In genomic region chr11:1772270-1773130, GRCh38 we compare ENCODE assay signal across 8 cellular contexts. TPM values are rescaled to one million over a fixed set of nuclear protein-coding genes. Genes with fewer than 3 reads are reported as not detected.
DNase-seq lines count a peak whose midpoint lies in the region; ATAC-seq and TF ChIP-seq lines count a peak whose summit lies in the region.

No MANE protein-coding gene starts in this region.

- no peak overlapping the region for H3K27ac ChIP-seq in psoas muscle

- WGBS in psoas muscle, 3 donors, result 35 to 40% (median 35%) methylated on average over 11 to 14 of the region's 15 CpGs

- H3K4me1 ChIP-seq in psoas muscle, result no peaks in the 10 kb centered on the region

- DNase-seq in GDM1 (lab: John Stamatoyannopoulos, UW) (peak; percentile 84), NOMO-1 treated with DMSO at 0.1 percent for 48 hours (lab: John Stamatoyannopoulos, UW; ENCODE audit: unreplicated experiment) (peak; percentile 88), fibroblast of peridontal ligament (ENCODE audit: extremely low read depth) (peak; percentile 87), psoas muscle (peak; percentile 69 to 73), medulla oblongata (ENCODE audit: extremely low spot score) (no peak), NCI-H2107 (lab: John Stamatoyannopoulos, UW) (no peak)
- peak; percentile 77 for DNase-seq in activated T-cell treated with anti-CD3 and anti-CD28 coated beads, Interleukin-2, amount 50 U/mL, for 24 hours

- H3K27ac Mint-ChIP-seq in activated T-cell treated with anti-CD3 and anti-CD28 coated beads, Interleukin-2, amount 50 U/mL, for 24 hours, result peak overlapping the region; percentile 77

- no peaks in the 10 kb centered on the region for H3K9me3 ChIP-seq in psoas muscle

- peaks cover 26% of the 10 kb centered on the region for H3K4me1 Mint-ChIP-seq in activated T-cell treated with anti-CD3 and anti-CD28 coated beads, Interleukin-2, amount 50 U/mL, for 24 hours (ENCODE audit: low read depth)

- H3K27me3 Mint-ChIP-seq in activated T-cell treated with anti-CD3 and anti-CD28 coated beads, Interleukin-2, amount 50 U/mL, for 24 hours, result no peaks in the 10 kb centered on the region

- no peaks in the 10 kb centered on the region for H3K9me3 Mint-ChIP-seq in activated T-cell treated with anti-CD3 and anti-CD28 coated beads, Interleukin-2, amount 50 U/mL, for 24 hours

- H3K27me3 ChIP-seq in psoas muscle (ENCODE audit: insufficient read depth in 3 of 3, low read length in 2 of 3), result no peaks in the 10 kb centered on the region

- H3K36me3 ChIP-seq in psoas muscle (ENCODE audit: insufficient read depth in 1 of 2, low read depth in 1 of 2), result no peaks in the 10 kb centered on the region

- intact Hi-C loops in psoas muscle (cut with DNase I), result no loop called here

- ATAC-seq in psoas muscle (peak; percentile 82 to 94 (median 89)), GM18858 (IDR thresholded peaks at IDR 0.05; ENCODE audit: unreplicated experiment) (no peak)

- H3K36me3 Mint-ChIP-seq in activated T-cell treated with anti-CD3 and anti-CD28 coated beads, Interleukin-2, amount 50 U/mL, for 24 hours (ENCODE audit: low read depth), result no peaks in the 10 kb centered on the region

- TF ChIP-seq CTCF in psoas muscle (IDR thresholded peaks at IDR 0.05), result no peak

- peak overlapping the region; percentile 35 for H3K4me3 Mint-ChIP-seq in activated T-cell treated with anti-CD3 and anti-CD28 coated beads, Interleukin-2, amount 50 U/mL, for 24 hours

- H3K4me3 ChIP-seq in psoas muscle, result no peak overlapping the region

RNA-seq across cellular contexts. Expression of gene CTSD, which starts 8.8 kb away (rescaled TPM):
- total RNA-seq in psoas muscle, result 100 to 1,000 TPM; 343 to 950 (median 608) TPM
- 1,000 to 10,000 TPM in 2 of 3 donors, 100 to 1,000 TPM in 1; 674 to 1,317 (median 1,217) TPM for polyA plus RNA-seq in psoas muscle

RNA-seq across cellular contexts. Expression of gene IFITM10, which starts 22.1 kb away (rescaled TPM):
- 1 to 10 TPM; 1.6 to 6.1 (median 2.7) TPM for total RNA-seq in psoas muscle
- polyA plus RNA-seq in psoas muscle, result 1 to 10 TPM in 1 of 3 donors, under 1 TPM in 2; 0.70 to 1.2 (median 0.83) TPM

Comparison
In these comparisons a context has a peak if more than half of its experiments do, and no peak if none do; other contexts are left out.
1. DNase-seq: peak in GDM1 (single experiment), NOMO-1 treated with DMSO at 0.1 percent for 48 hours (single experiment), activated T-cell treated with anti-CD3 and anti-CD28 coated beads, Interleukin-2, amount 50 U/mL, for 24 hours (single experiment), fibroblast of peridontal ligament (single experiment) and psoas muscle (2 of 2); none in medulla oblongata (single experiment) and NCI-H2107 (single experiment).